ENCODE assay signal across 9 cellular contexts in genomic region chr7:151085329-151085690, GRCh38. TPM values are rescaled to one million over a fixed set of nuclear protein-coding genes. Genes with fewer than 3 reads are reported as not detected.
DNase-seq lines count a peak whose midpoint lies in the region; ATAC-seq and TF ChIP-seq lines count a peak whose summit lies in the region.
"Had no signal": no experiment of that assay in that cellular context is flagged by ENCODE, and none has a peak within 500 bp of the region (broad histone marks: within the 10 kb centered on the region; RNA-seq: fewer than 3 reads in every experiment).

No MANE protein-coding gene starts in this region.

- H3K36me3 Mint-ChIP-seq in dendritic cell treated with granulocyte-macrophage colony-stimulating factor and Interleukin-4, amounts not matched to agents 40 ng/mL and 50 ng/mL, for 4 days (ENCODE audit: low read depth), result peaks cover 60% of the 10 kb centered on the region
- no peaks in the 10 kb centered on the region for H3K36me3 Mint-ChIP-seq in nephron progenitor cell (ENCODE audit: low read depth)

- ATAC-seq in GM18868 (IDR thresholded peaks at IDR 0.05; ENCODE audit: unreplicated experiment), result no peak

- H2AFZ ChIP-seq in MM.1S (ENCODE audit: low read length), result no peak overlapping the region

- H3K9me2 ChIP-seq in MM.1S (replicated peaks; ENCODE audit: insufficient read depth, low read length), result no peaks in the 10 kb centered on the region

- H3K36me3 ChIP-seq in BE2C, result peaks cover 20% of the 10 kb centered on the region
- H3K36me3 ChIP-seq in MM.1S (replicated peaks; ENCODE audit: insufficient read depth, low read length), result no peaks in the 10 kb centered on the region

- H3F3A ChIP-seq in MM.1S (ENCODE audit: insufficient read depth, low read length), result peaks cover 23% of the 10 kb centered on the region

- no peaks in the 10 kb centered on the region for H3K9me3 Mint-ChIP-seq in dendritic cell treated with granulocyte-macrophage colony-stimulating factor and Interleukin-4, amounts not matched to agents 40 ng/mL and 50 ng/mL, for 4 days
- no peaks in the 10 kb centered on the region for H3K9me3 Mint-ChIP-seq in nephron progenitor cell

- peaks cover 8% of the 10 kb centered on the region; the same call in 1 of the 2 replicates for H4K20me1 ChIP-seq in MM.1S (ENCODE audit: insufficient read depth, low read length)

- H3K27me3 ChIP-seq in BE2C, result no peaks in the 10 kb centered on the region
- no peaks in the 10 kb centered on the region for H3K27me3 ChIP-seq in MM.1S (replicated peaks; ENCODE audit: insufficient read depth, low read length)

- peak overlapping the region; percentile 78 for H3K4me2 ChIP-seq in MM.1S (ENCODE audit: low read depth, low read length)

- no peak overlapping the region for H3K9ac ChIP-seq in MM.1S (ENCODE audit: low read length)

- TF ChIP-seq CTCF in BE2C (IDR thresholded peaks at IDR 0.05; ENCODE audit: low read depth, low read length) (no peak), MM.1S (IDR thresholded peaks at IDR 0.05; ENCODE audit: low read length) (no peak), nephron progenitor cell (IDR thresholded peaks at IDR 0.05) (no peak)

- H3K79me2 ChIP-seq in MM.1S (ENCODE audit: low read length), result peaks cover 62% of the 10 kb centered on the region

- intact Hi-C loops in dendritic cell treated with granulocyte-macrophage colony-stimulating factor and Interleukin-4, amounts not matched to agents 40 ng/mL and 50 ng/mL, for 4 days (cut with micrococcal nuclease), result loop anchor here (10.0 kb wide), 1 partner anchor 301 kb away; no protein-coding TSS in a partner anchor

- H3K27me3 Mint-ChIP-seq in dendritic cell treated with granulocyte-macrophage colony-stimulating factor and Interleukin-4, amounts not matched to agents 40 ng/mL and 50 ng/mL, for 4 days, result no peaks in the 10 kb centered on the region
- peaks cover 4% of the 10 kb centered on the region for H3K27me3 Mint-ChIP-seq in nephron progenitor cell (ENCODE audit: low read depth, poor library complexity)

- no peak overlapping the region for H3K27ac ChIP-seq in MM.1S (ENCODE audit: low read length)

- peak overlapping the region; percentile 86 for H3K27ac Mint-ChIP-seq in dendritic cell treated with granulocyte-macrophage colony-stimulating factor and Interleukin-4, amounts not matched to agents 40 ng/mL and 50 ng/mL, for 4 days
- peak overlapping the region; percentile 12 for H3K27ac Mint-ChIP-seq in nephron progenitor cell

- DNase-seq in BE2C, result no peak
- no peak for DNase-seq in MM.1S
- no peak for DNase-seq in nephron progenitor cell
- DNase-seq in HPDE6-E6E7 (ENCODE audit: extremely low spot score), result no peak
- DNase-seq in HuH-7.5 (ENCODE audit: low spot score), result no peak
- no peak for DNase-seq in NCI-H82 (lab: John Stamatoyannopoulos, UW)
- DNase-seq: activated effector memory CD4-positive, alpha-beta T cell treated with anti-CD3 and anti-CD28 coated beads, Interleukin-2, amount 50 U/mL, for 16 hours had no signal

- H3K4me3 Mint-ChIP-seq in dendritic cell treated with granulocyte-macrophage colony-stimulating factor and Interleukin-4, amounts not matched to agents 40 ng/mL and 50 ng/mL, for 4 days, result peak overlapping the region; percentile 78
- H3K4me3 Mint-ChIP-seq in nephron progenitor cell, result peak overlapping the region; percentile 85

- peak overlapping the region; percentile 58 for H3K4me3 ChIP-seq in BE2C (ENCODE audit: low read depth, low read length)
- peak overlapping the region; percentile 65; the same call in 1 of the 2 replicates for H3K4me3 ChIP-seq in MM.1S (ENCODE audit: low read length)

- H3K4me1 Mint-ChIP-seq in dendritic cell treated with granulocyte-macrophage colony-stimulating factor and Interleukin-4, amounts not matched to agents 40 ng/mL and 50 ng/mL, for 4 days (ENCODE audit: low read depth), result peaks cover 58% of the 10 kb centered on the region
- peaks cover 55% of the 10 kb centered on the region for H3K4me1 Mint-ChIP-seq in nephron progenitor cell

- H3K9me3 ChIP-seq in BE2C (no peaks in the 10 kb centered on the region), MM.1S (replicated peaks; ENCODE audit: insufficient read depth, low read length) (no peaks in the 10 kb centered on the region)

- H3K4me1 ChIP-seq in BE2C (peaks cover 26% of the 10 kb centered on the region), MM.1S (ENCODE audit: low read length) (peaks cover 19% of the 10 kb centered on the region)

RNA-seq across cellular contexts. Expression of gene AGAP3, which starts 1.0 kb away (rescaled TPM):
- polyA plus RNA-seq in BE2C (2012; ENCODE audit: insufficient read depth, insufficient read length, low read depth), result 220 TPM

RNA-seq across cellular contexts. Expression of gene TMUB1, which starts 2.0 kb away (rescaled TPM):
- 203 TPM for polyA plus RNA-seq in BE2C (2012; ENCODE audit: insufficient read depth, insufficient read length, low read depth)

RNA-seq across cellular contexts. Expression of gene FASTK, which starts 4.7 kb away (rescaled TPM):
- polyA plus RNA-seq in BE2C (2012; ENCODE audit: insufficient read depth, insufficient read length, low read depth), result 267 TPM

RNA-seq across cellular contexts. Expression of gene SLC4A2, which starts 25.9 kb away (rescaled TPM):
- polyA plus RNA-seq in BE2C (2012; ENCODE audit: insufficient read depth, insufficient read length, low read depth), result 621 TPM

RNA-seq across cellular contexts. Expression of gene CDK5, which starts 27.6 kb away (rescaled TPM):
- polyA plus RNA-seq in BE2C (2012; ENCODE audit: insufficient read depth, insufficient read length, low read depth), result 56.3 TPM
